8 cellular contexts compared by ENCODE assay signal in the genomic region with DNA sequence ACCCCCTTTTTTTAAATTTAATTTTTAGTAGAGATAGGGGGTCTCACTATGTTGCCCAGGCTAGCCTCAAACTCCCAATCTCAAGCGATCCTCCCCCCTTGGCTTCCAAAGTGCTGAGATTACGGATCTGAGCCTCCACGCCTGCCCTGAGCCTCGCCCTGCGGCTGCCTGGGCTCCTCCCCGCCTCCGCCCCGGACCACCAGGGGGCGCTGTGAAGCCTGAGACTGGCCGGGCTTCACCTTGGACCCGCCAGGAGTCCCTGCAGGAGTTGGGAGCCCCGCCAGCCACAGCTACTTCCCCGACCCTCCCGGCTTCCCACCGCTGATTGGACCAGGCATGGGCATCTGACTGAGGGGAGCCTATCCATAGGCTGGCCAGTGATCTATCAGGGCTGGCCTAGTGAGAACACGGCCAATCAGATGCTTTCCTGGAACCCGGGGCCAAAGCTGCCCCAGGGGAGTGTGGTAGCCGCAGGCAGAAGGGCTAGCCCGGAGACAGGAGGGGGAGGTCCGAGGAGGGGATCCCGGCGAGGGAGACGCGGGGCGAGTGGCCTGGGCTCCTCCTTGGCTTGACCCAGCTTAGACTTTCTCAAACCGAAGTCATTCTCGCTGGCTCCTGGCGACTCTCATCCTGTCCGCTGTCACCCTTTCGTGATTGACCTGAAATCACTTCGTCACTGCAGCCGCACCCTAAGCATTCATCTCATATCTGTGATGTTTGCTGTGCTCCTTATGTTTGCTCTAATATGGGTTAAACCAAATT. TPM values are rescaled to one million over a fixed set of nuclear protein-coding genes. Genes with fewer than 3 reads are reported as not detected.
DNase-seq lines count a peak whose midpoint lies in the region; TF ChIP-seq lines count a peak whose summit lies in the region.

No MANE protein-coding gene starts in this region.

- H3K9ac ChIP-seq in neural cell (ENCODE audit: low read length): peak overlapping the region; percentile 64

- TF ChIP-seq RAD21 in neural cell (conservative IDR thresholded peaks at IDR 0.05): peak; percentile 66

- H3K27ac ChIP-seq in RWPE1: peak overlapping the region; percentile 95
- no peak overlapping the region for H3K27ac ChIP-seq in neural cell (ENCODE audit: low read length)
- H3K27ac ChIP-seq in stomach: peak overlapping the region; percentile 82 to 95 (median 93)

- H3K9me3 ChIP-seq in neural cell (ENCODE audit: low read length): no peaks in the 10 kb centered on the region
- no peaks in the 10 kb centered on the region for H3K9me3 ChIP-seq in stomach

- CTCF ChIA-PET in RWPE1 (lab: Yijun Ruan, JAX): interaction anchor here (0.5 to 1.7 kb wide), 12 partner anchors 13 to 597 kb away, joined by 3 to 5 read pairs (median 4); no protein-coding TSS in a partner anchor

- H3K27me3 ChIP-seq in neural cell (ENCODE audit: insufficient read depth, low read depth, low read length) (no peaks in the 10 kb centered on the region), stomach (no peaks in the 10 kb centered on the region)

- peak overlapping the region; percentile 59 for H3K4me2 ChIP-seq in neural cell (ENCODE audit: low read length)

- peak; percentile 99 for TF ChIP-seq CTCF in LNCAP (IDR thresholded peaks at IDR 0.05)
- TF ChIP-seq CTCF in RWPE1 (conservative IDR thresholded peaks at IDR 0.05; ENCODE audit: low read depth): peak; percentile 96
- peak; percentile 96 for TF ChIP-seq CTCF in fibroblast of villous mesenchyme (IDR thresholded peaks at IDR 0.05; ENCODE audit: insufficient read depth, low read depth, low read length)
- peak; percentile 94 for TF ChIP-seq CTCF in neural cell (IDR thresholded peaks at IDR 0.05; ENCODE audit: poor library complexity, severe bottlenecking)
- TF ChIP-seq CTCF in stomach (IDR thresholded peaks at IDR 0.05): peak in 6 of 7 experiments; percentile 86 to 100 (median 99)

- no peak for TF ChIP-seq POLR2A in stomach (IDR thresholded peaks at IDR 0.05)

- POLR2A ChIA-PET in RWPE1 (lab: Yijun Ruan, JAX; ENCODE audit: low non-redundant PET): interaction anchor here (0.6 to 1.2 kb wide), 2 partner anchors 50 to 67 kb away, joined by 3 to 5 read pairs; no protein-coding TSS in a partner anchor

- intact Hi-C loops in stomach (cut with DNase I; ENCODE audit: low total_unique reads): no loop called here

- no peaks in the 10 kb centered on the region for H3K36me3 ChIP-seq in neural cell (ENCODE audit: insufficient read depth, low read length)
- H3K36me3 ChIP-seq in stomach: no peaks in the 10 kb centered on the region

- H3K4me1 ChIP-seq in stomach: peaks cover 10 to 31% (median 20%) of the 10 kb centered on the region in 4 donors

- peak; percentile 100 for DNase-seq in ELF-1 (ENCODE audit: low read depth, low spot score)
- peak; percentile 79 for DNase-seq in GOT3 (lab: John Stamatoyannopoulos, UW)
- peak; percentile 98 for DNase-seq in RWPE1 (ENCODE audit: low spot score)
- peak; percentile 82 for DNase-seq in activated effector memory CD4-positive, alpha-beta T cell treated with Interleukin-2 at 50 U/mL for 16 hours
- DNase-seq in fibroblast of villous mesenchyme (ENCODE audit: low read depth): peak; percentile 99
- peak; percentile 99 for DNase-seq in stomach

- H3F3A ChIP-seq in neural cell (ENCODE audit: insufficient read depth, low read length, poor library complexity, severe bottlenecking): no peaks in the 10 kb centered on the region

- no peaks in the 10 kb centered on the region for H4K20me1 ChIP-seq in neural cell (ENCODE audit: insufficient read depth)

- no peaks in the 10 kb centered on the region for H3K79me2 ChIP-seq in neural cell (replicated peaks; ENCODE audit: insufficient read depth, low read length)

- peak overlapping the region; percentile 41 for H2AFZ ChIP-seq in neural cell (ENCODE audit: low read depth, low read length)

- H3K4me3 ChIP-seq in fibroblast of villous mesenchyme (ENCODE audit: low read depth, low read length): peak overlapping the region; percentile 72
- peak overlapping the region; percentile 78 for H3K4me3 ChIP-seq in neural cell (ENCODE audit: low read length)
- H3K4me3 ChIP-seq in stomach: peak overlapping the region; percentile 60 to 67 (median 62)

- TF ChIP-seq EP300 in neural cell (conservative IDR thresholded peaks at IDR 0.05; ENCODE audit: poor library complexity, severe bottlenecking) (no peak), stomach (IDR thresholded peaks at IDR 0.05) (no peak)

- no peaks in the 10 kb centered on the region for H3K9me2 ChIP-seq in neural cell (ENCODE audit: insufficient read depth, low read length)

- 0 to 1% (median 0%) methylated on average over 20 to 32 of the region's 32 CpGs for WGBS in stomach, 5 donors

TF ChIP-seq in neural cell, 6 proteins besides CTCF, POLR2A, EP300 and RAD21:
- TF ChIP-seq POLR2AphosphoS5 (IDR thresholded peaks at IDR 0.05): peak; percentile 54
- TF ChIP-seq, protein P1, sequence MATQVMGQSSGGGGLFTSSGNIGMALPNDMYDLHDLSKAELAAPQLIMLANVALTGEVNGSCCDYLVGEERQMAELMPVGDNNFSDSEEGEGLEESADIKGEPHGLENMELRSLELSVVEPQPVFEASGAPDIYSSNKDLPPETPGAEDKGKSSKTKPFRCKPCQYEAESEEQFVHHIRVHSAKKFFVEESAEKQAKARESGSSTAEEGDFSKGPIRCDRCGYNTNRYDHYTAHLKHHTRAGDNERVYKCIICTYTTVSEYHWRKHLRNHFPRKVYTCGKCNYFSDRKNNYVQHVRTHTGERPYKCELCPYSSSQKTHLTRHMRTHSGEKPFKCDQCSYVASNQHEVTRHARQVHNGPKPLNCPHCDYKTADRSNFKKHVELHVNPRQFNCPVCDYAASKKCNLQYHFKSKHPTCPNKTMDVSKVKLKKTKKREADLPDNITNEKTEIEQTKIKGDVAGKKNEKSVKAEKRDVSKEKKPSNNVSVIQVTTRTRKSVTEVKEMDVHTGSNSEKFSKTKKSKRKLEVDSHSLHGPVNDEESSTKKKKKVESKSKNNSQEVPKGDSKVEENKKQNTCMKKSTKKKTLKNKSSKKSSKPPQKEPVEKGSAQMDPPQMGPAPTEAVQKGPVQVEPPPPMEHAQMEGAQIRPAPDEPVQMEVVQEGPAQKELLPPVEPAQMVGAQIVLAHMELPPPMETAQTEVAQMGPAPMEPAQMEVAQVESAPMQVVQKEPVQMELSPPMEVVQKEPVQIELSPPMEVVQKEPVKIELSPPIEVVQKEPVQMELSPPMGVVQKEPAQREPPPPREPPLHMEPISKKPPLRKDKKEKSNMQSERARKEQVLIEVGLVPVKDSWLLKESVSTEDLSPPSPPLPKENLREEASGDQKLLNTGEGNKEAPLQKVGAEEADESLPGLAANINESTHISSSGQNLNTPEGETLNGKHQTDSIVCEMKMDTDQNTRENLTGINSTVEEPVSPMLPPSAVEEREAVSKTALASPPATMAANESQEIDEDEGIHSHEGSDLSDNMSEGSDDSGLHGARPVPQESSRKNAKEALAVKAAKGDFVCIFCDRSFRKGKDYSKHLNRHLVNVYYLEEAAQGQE (IDR thresholded peaks at IDR 0.05; ENCODE audit: borderline replicate concordance): no peak
- TF ChIP-seq TAF1 (IDR thresholded peaks at IDR 0.05; ENCODE audit: low read depth): peak; percentile 54
- peak; percentile 76 for TF ChIP-seq SMC3 (conservative IDR thresholded peaks at IDR 0.05; ENCODE audit: poor library complexity)

RNA-seq across cellular contexts. Expression of a gene that starts 15.1 kb away (rescaled TPM):
- total RNA-seq in fibroblast of villous mesenchyme (16.4 and 26.4 TPM in 2 replicates), stomach (100 to 1,000 TPM in 2 of 5 donors, 10 to 100 TPM in 3; 11.2 to 357 (median 72.4) TPM)
- polyA plus RNA-seq in neural cell (1.5 and 2.0 TPM in 2 replicates), stomach (10 to 100 TPM in 2 of 3 donors, 1 to 10 TPM in 1; 5.3 to 23.3 (median 13.3) TPM)
- polyA minus RNA-seq in neural cell: 2.2 TPM in 2 replicates
